ENCODE assay signal across 10 cellular contexts in genomic region chr17:79951361-79952264, GRCh38.
DNase-seq lines count a peak whose midpoint lies in the region; ATAC-seq and TF ChIP-seq lines count a peak whose summit lies in the region.
"Had no signal": no experiment of that assay in that cellular context is flagged by ENCODE, and none has a peak within 500 bp of the region (broad histone marks: within the 10 kb centered on the region; RNA-seq: fewer than 3 reads in every experiment).

No MANE protein-coding gene starts in this region.

- ATAC-seq in right lobe of liver (peak in 3 of 4 donors; percentile 16 to 33 (median 17)), HG02610 (IDR thresholded peaks at IDR 0.05; ENCODE audit: unreplicated experiment) (no peak), HG02763 (IDR thresholded peaks at IDR 0.05; ENCODE audit: unreplicated experiment) (no peak), HG03342 (IDR thresholded peaks at IDR 0.05; ENCODE audit: unreplicated experiment) (no peak)

- H3K9me3 ChIP-seq in HUES64 (ENCODE audit: insufficient read depth, low read depth, low read length) (no peaks in the 10 kb centered on the region), right lobe of liver (no peaks in the 10 kb centered on the region)
- H3K9me3 ChIP-seq: uterus had no signal

- DNase-seq in cardiac fibroblast (ENCODE audit: low read depth in 2 of 2) (peak; percentile 85 to 93), right lobe of liver (peak in 2 of 3 donors; percentile 42 to 52), superior temporal gyrus (ENCODE audit: extremely low spot score) (peak; percentile 69)
- DNase-seq in activated CD4-positive, alpha-beta T cell treated with anti-CD3 and anti-CD28 coated beads, Interleukin-2, amount 10 ng/mL, durations not matched to agents 7 days and 5 days = no peak

- WGBS in HUES64 = 37% methylated on average over 31 of the region's 31 CpGs
- WGBS in right lobe of liver (ENCODE audit: insufficient coverage, low coverage, low lambda C conversion rate, missing lambda C conversion rate) = 79% methylated on average over 8 of the region's 31 CpGs

- H3K27ac ChIP-seq in HUES64 (ENCODE audit: low read depth, low read length) = peak overlapping the region; percentile 100; the same call in 1 of the 2 replicates
- no peak overlapping the region for H3K27ac ChIP-seq in right lobe of liver
- H3K27ac ChIP-seq: HL-60 had no signal

- H3K4me1 ChIP-seq in HUES64 (ENCODE audit: insufficient read depth, low read length) (peaks cover 54% of the 10 kb centered on the region), right lobe of liver (no peaks in the 10 kb centered on the region)

- H3K4me1 Mint-ChIP-seq in activated CD4-positive, alpha-beta T cell treated with anti-CD3 and anti-CD28 coated beads, Interleukin-2, amount 10 ng/mL, durations not matched to agents 7 days and 5 days = no peaks in the 10 kb centered on the region

- TF ChIP-seq CTCF in cardiac fibroblast (IDR thresholded peaks at IDR 0.05; ENCODE audit: low read depth, low read length) (no peak), right lobe of liver (IDR thresholded peaks at IDR 0.05) (no peak)

- TF ChIP-seq POLR2A in right lobe of liver (IDR thresholded peaks at IDR 0.05) = no peak

- H3K9ac ChIP-seq in HUES64 (ENCODE audit: low read depth, low read length) = peak overlapping the region; percentile 40; the same call in 1 of the 2 replicates

- H3K9me3 Mint-ChIP-seq in activated CD4-positive, alpha-beta T cell treated with anti-CD3 and anti-CD28 coated beads, Interleukin-2, amount 10 ng/mL, durations not matched to agents 7 days and 5 days = no peaks in the 10 kb centered on the region

- peaks cover 4% of the 10 kb centered on the region; the same call in 1 of the 2 replicates for H3K27me3 ChIP-seq in HUES64 (ENCODE audit: insufficient read depth, low read length)
- H3K27me3 ChIP-seq in right lobe of liver = no peaks in the 10 kb centered on the region
- H3K27me3 ChIP-seq: uterus had no signal

- H3K36me3 ChIP-seq in HUES64 (ENCODE audit: insufficient read depth, low read length) (peaks cover 20% of the 10 kb centered on the region), right lobe of liver (peaks cover 0 to 13% (median 3%) of the 10 kb centered on the region in 4 donors)
- H3K36me3 ChIP-seq: uterus had no signal

- H3K4me3 ChIP-seq in HUES64 (ENCODE audit: low read length) (no peak overlapping the region), cardiac fibroblast (replicated peaks in 1 of 2; ENCODE audit: low read depth in 2 of 2, low read length in 2 of 2) (no peak overlapping the region), right lobe of liver (no peak overlapping the region)
- H3K4me3 ChIP-seq: uterus had no signal

- no peaks in the 10 kb centered on the region for H3K36me3 Mint-ChIP-seq in activated CD4-positive, alpha-beta T cell treated with anti-CD3 and anti-CD28 coated beads, Interleukin-2, amount 10 ng/mL, durations not matched to agents 7 days and 5 days (ENCODE audit: low read depth)

- CTCF ChIA-PET in activated CD4-positive, alpha-beta T cell treated with anti-CD3 and anti-CD28 coated beads, Interleukin-2, amount 10 ng/mL, durations not matched to agents 7 days and 5 days (lab: Charles Lee) = interaction anchor here (0.6 kb wide), 1 partner anchor 113 kb away, joined by 3 read pairs; no protein-coding TSS in a partner anchor

- POLR2A ChIA-PET in activated CD4-positive, alpha-beta T cell treated with anti-CD3 and anti-CD28 coated beads, Interleukin-2, amount 10 ng/mL, durations not matched to agents 7 days and 5 days (lab: Charles Lee) = no interaction called here

- H3K27ac Mint-ChIP-seq in activated CD4-positive, alpha-beta T cell treated with anti-CD3 and anti-CD28 coated beads, Interleukin-2, amount 10 ng/mL, durations not matched to agents 7 days and 5 days = no peak overlapping the region

- no peak overlapping the region for H3K4me3 Mint-ChIP-seq in activated CD4-positive, alpha-beta T cell treated with anti-CD3 and anti-CD28 coated beads, Interleukin-2, amount 10 ng/mL, durations not matched to agents 7 days and 5 days

- no peaks in the 10 kb centered on the region for H3K27me3 Mint-ChIP-seq in activated CD4-positive, alpha-beta T cell treated with anti-CD3 and anti-CD28 coated beads, Interleukin-2, amount 10 ng/mL, durations not matched to agents 7 days and 5 days

- intact Hi-C loops in right lobe of liver (cut with DNase I) = no loop called here

Comparison
In these comparisons a context has a peak if more than half of its experiments do, and no peak if none do; other contexts are left out.
1. ATAC-seq: peak in right lobe of liver (3 of 4); none in HG02610 (single experiment), HG02763 (single experiment) and HG03342 (single experiment).